Comparison of ENCODE assay signal across 6 cellular contexts in genomic region chr7:75788154-75788847, GRCh38. TPM values are rescaled to one million over a fixed set of nuclear protein-coding genes. Genes with fewer than 3 reads are reported as not detected.
"Had no signal": no experiment of that assay in that cellular context is flagged by ENCODE, and none has a peak within 500 bp of the region (broad histone marks: within the 10 kb centered on the region; RNA-seq: fewer than 3 reads in every experiment).

No MANE protein-coding gene starts in this region.

RNA-seq across cellular contexts. Expression of gene CCL26, which starts 16.3 kb away (rescaled TPM):
- total RNA-seq: HT-29, OCI-LY7, SK-MEL-5 had no signal
- polyA plus RNA-seq: SK-N-SH had no signal

RNA-seq across cellular contexts. Expression of gene CCL24, which starts 25.3 kb away (rescaled TPM):
- total RNA-seq: HT-29, NCI-H460, OCI-LY7, PC-3, SK-MEL-5 had no signal
- polyA plus RNA-seq: SK-N-SH had no signal
